Comparison of ENCODE assay signal across 1 cellular context in genomic region chr6:42960243-42961019, GRCh38.
TF ChIP-seq lines count a peak whose summit lies in the region.

GNMT (plus strand) TSS chr6:42960754; CDS start chr6:42960768, 14 bp downstream.

TF ChIP-seq in HepG2, 621 proteins besides CTCF, POLR2A, EP300 and RAD21 (continued from another document):
- TF ChIP-seq ISL2 (CRISPR knock-in tag; IDR thresholded peaks at IDR 0.05) (no peak), ZNF18 (CRISPR knock-in tag; IDR thresholded peaks at IDR 0.05; ENCODE audit: insufficient replicate concordance) (peak; percentile 80), ZBTB20 (CRISPR knock-in tag; IDR thresholded peaks at IDR 0.05; ENCODE audit: borderline replicate concordance, low read depth) (no peak), ETV6 (CRISPR knock-in tag; conservative IDR thresholded peaks at IDR 0.05) (no peak), AKNA (CRISPR knock-in tag; IDR thresholded peaks at IDR 0.05; ENCODE audit: borderline replicate concordance) (no peak), PRDM10 (CRISPR knock-in tag; IDR thresholded peaks at IDR 0.05; ENCODE audit: low read depth) (no peak), CERS6 (CRISPR knock-in tag; IDR thresholded peaks at IDR 0.05) (peak; percentile 13; the same call in 1 of the 2 replicates), STAG1 (CRISPR knock-in tag; IDR thresholded peaks at IDR 0.05) (peak; percentile 23), WIZ (CRISPR knock-in tag; IDR thresholded peaks at IDR 0.05) (peak; percentile 58; the same call in 1 of the 2 replicates), REL (CRISPR knock-in tag; conservative IDR thresholded peaks at IDR 0.05) (0 out of 2 replicates have a peak, but pooled peaks have one; percentile 60), MBD4 (IDR thresholded peaks at IDR 0.05; ENCODE audit: borderline replicate concordance, low read length) (no peak), ZNF431 (CRISPR knock-in tag; IDR thresholded peaks at IDR 0.05; ENCODE audit: borderline replicate concordance, low read depth) (peak; percentile 31; the same call in 1 of the 2 replicates), ZFX (CRISPR knock-in tag; IDR thresholded peaks at IDR 0.05; ENCODE audit: low read depth) (peak; percentile 51), SKIL (CRISPR knock-in tag; IDR thresholded peaks at IDR 0.05; ENCODE audit: borderline replicate concordance) (0 out of 2 replicates have a peak, but pooled peaks have one; percentile 18), HNF4G (IDR thresholded peaks at IDR 0.05; ENCODE audit: borderline replicate concordance, low read depth, low read length) (no peak), HNF4G (CRISPR knock-in tag; IDR thresholded peaks at IDR 0.05; ENCODE audit: borderline replicate concordance, low read depth) (0 out of 2 replicates have a peak, but pooled peaks have one; percentile 14), GABPA (IDR thresholded peaks at IDR 0.05; ENCODE audit: low read depth, low read length) (no peak), GABPA (CRISPR knock-in tag; IDR thresholded peaks at IDR 0.05; ENCODE audit: low read depth) (no peak), ZBTB4 (CRISPR knock-in tag; IDR thresholded peaks at IDR 0.05; ENCODE audit: borderline replicate concordance) (peak; percentile 70; the same call in 1 of the 2 replicates), ZNF558 (CRISPR knock-in tag; IDR thresholded peaks at IDR 0.05; ENCODE audit: borderline replicate concordance) (no peak), MYPOP (CRISPR knock-in tag; IDR thresholded peaks at IDR 0.05) (peak; percentile 79; the same call in 1 of the 2 replicates), HMGXB4 (CRISPR knock-in tag; IDR thresholded peaks at IDR 0.05; ENCODE audit: borderline replicate concordance in 1 of 2, low read depth in 1 of 2) (peak in 1 of 2 experiments; percentile 82; a peak in 2 of 4 replicates), ZNF547 (CRISPR knock-in tag; IDR thresholded peaks at IDR 0.05) (peak; percentile 72; the same call in 1 of the 2 replicates), ZNF576 (CRISPR knock-in tag; IDR thresholded peaks at IDR 0.05) (0 out of 2 replicates have a peak, but pooled peaks have one; percentile 45), MIER3 (CRISPR knock-in tag; IDR thresholded peaks at IDR 0.05; ENCODE audit: borderline replicate concordance) (no peak), ASH2L (IDR thresholded peaks at IDR 0.05; ENCODE audit: insufficient read length, low read depth, low read length) (peak; percentile 46), NFYB (CRISPR knock-in tag; IDR thresholded peaks at IDR 0.05) (peak; percentile 85), ZNF788 (CRISPR knock-in tag; IDR thresholded peaks at IDR 0.05; ENCODE audit: borderline replicate concordance) (no peak; the same call in 1 of the 2 replicates), RAD51 (IDR thresholded peaks at IDR 0.05; ENCODE audit: borderline replicate concordance) (no peak)
